ENCODE assay signal across 9 cellular contexts in the genomic region with DNA sequence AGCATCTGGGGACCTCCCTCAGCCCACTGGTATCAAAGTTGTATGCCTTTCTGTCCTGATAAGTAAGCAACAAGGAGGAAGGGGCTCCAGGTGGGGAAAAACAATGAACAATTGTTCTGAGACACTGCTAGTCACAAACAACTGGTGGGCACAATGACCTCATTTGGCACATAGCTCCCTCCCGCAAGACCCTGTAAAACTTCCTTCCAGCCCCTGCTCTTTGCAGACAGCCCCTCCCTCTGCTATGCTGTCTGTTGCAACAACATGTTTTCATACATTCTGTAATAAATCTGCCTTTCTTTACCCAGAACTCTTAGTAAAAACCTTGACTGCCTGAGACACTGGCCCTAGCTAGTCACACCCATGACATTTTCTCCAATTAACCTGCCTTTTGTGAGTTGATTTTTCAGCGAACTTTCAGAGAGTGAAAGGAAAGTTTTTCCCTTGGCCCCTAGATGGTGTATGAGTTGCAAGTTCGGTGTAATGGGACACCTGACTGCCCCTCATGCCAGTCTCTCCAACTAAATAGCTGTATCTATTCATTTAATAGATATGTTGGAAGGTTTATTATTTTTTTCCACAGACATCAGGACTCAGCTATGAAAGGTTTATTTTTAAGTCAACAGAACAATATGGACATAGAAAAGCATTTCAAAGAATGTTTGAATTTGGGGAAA.
A peak's percentile ranks its signal among the peaks of the same experiment; 100 is the strongest.
DNase-seq lines count a peak whose midpoint lies in the region; ATAC-seq and TF ChIP-seq lines count a peak whose summit lies in the region.
"Had no signal": no experiment of that assay in that cellular context is flagged by ENCODE, and none has a peak within 500 bp of the region (broad histone marks: within the 10 kb centered on the region; RNA-seq: fewer than 3 reads in every experiment).

No MANE protein-coding gene starts in this region.

- TF ChIP-seq CTCF in LNCaP clone FGC (IDR thresholded peaks at IDR 0.05; ENCODE audit: control insufficient read depth, extremely low read depth, insufficient read depth), result peak; percentile 62

- DNase-seq in ELF-1 (ENCODE audit: low read depth, low spot score), result peak; percentile 12
- peak; percentile 62 for DNase-seq in LNCaP clone FGC (ENCODE audit: low read depth)
- no peak for DNase-seq in naive B cell
- DNase-seq in NCI-H187 treated with DMSO at 0.1 percent for 48 hours (lab: John Stamatoyannopoulos, UW), result no peak
- DNase-seq in DMS153 treated with DMSO at 0.1 percent for 48 hours (lab: John Stamatoyannopoulos, UW; ENCODE audit: unreplicated experiment), result no peak
- DNase-seq: T-cell had no signal

- no peak overlapping the region for H3K4me3 Mint-ChIP-seq in dendritic cell treated with granulocyte-macrophage colony-stimulating factor and Interleukin-4, amounts not matched to agents 40 ng/mL and 50 ng/mL, for 4 days
- no peak overlapping the region for H3K4me3 Mint-ChIP-seq in naive B cell
- H3K4me3 Mint-ChIP-seq: T-cell had no signal

- H3K27ac Mint-ChIP-seq in dendritic cell treated with granulocyte-macrophage colony-stimulating factor and Interleukin-4, amounts not matched to agents 40 ng/mL and 50 ng/mL, for 4 days, result peak overlapping the region; percentile 74
- H3K27ac Mint-ChIP-seq in naive B cell, result peak overlapping the region in 5 of 6 donors; percentile 16 to 88 (median 39)
- H3K27ac Mint-ChIP-seq: T-cell had no signal

- peaks cover 49% of the 10 kb centered on the region for H3K4me1 Mint-ChIP-seq in dendritic cell treated with granulocyte-macrophage colony-stimulating factor and Interleukin-4, amounts not matched to agents 40 ng/mL and 50 ng/mL, for 4 days (ENCODE audit: low read depth)
- peaks cover 0 to 6% (median 5%) of the 10 kb centered on the region in 3 donors for H3K4me1 Mint-ChIP-seq in naive B cell

- H3K4me3 ChIP-seq in LNCaP clone FGC (ENCODE audit: low read depth, low read length), result no peak overlapping the region

- intact Hi-C loops in dendritic cell treated with granulocyte-macrophage colony-stimulating factor and Interleukin-4, amounts not matched to agents 40 ng/mL and 50 ng/mL, for 4 days (cut with micrococcal nuclease), result no loop called here

- ATAC-seq in naive B cell (ENCODE audit: low read depth in 2 of 2), result no peak
- ATAC-seq in GM19023 (IDR thresholded peaks at IDR 0.05; ENCODE audit: unreplicated experiment), result no peak
- no peak for ATAC-seq in HG03159 (IDR thresholded peaks at IDR 0.05; ENCODE audit: unreplicated experiment)
- ATAC-seq: T-cell had no signal

- no peaks in the 10 kb centered on the region for H3K9me3 Mint-ChIP-seq in dendritic cell treated with granulocyte-macrophage colony-stimulating factor and Interleukin-4, amounts not matched to agents 40 ng/mL and 50 ng/mL, for 4 days
- H3K9me3 Mint-ChIP-seq in naive B cell, result no peaks in the 10 kb centered on the region
- H3K9me3 Mint-ChIP-seq: T-cell had no signal

- peaks cover 78% of the 10 kb centered on the region for H3K36me3 Mint-ChIP-seq in dendritic cell treated with granulocyte-macrophage colony-stimulating factor and Interleukin-4, amounts not matched to agents 40 ng/mL and 50 ng/mL, for 4 days (ENCODE audit: low read depth)
- peaks cover 24 to 43% of the 10 kb centered on the region in 2 donors for H3K36me3 Mint-ChIP-seq in naive B cell

- no peaks in the 10 kb centered on the region for H3K27me3 Mint-ChIP-seq in dendritic cell treated with granulocyte-macrophage colony-stimulating factor and Interleukin-4, amounts not matched to agents 40 ng/mL and 50 ng/mL, for 4 days
- H3K27me3 Mint-ChIP-seq in naive B cell, result no peaks in the 10 kb centered on the region
- H3K27me3 Mint-ChIP-seq: T-cell had no signal

Comparison
In these comparisons a context has a peak if more than half of its experiments do, and no peak if none do; other contexts are left out.
1. DNase-seq: peak in ELF-1 (single experiment) and LNCaP clone FGC (single experiment); none in naive B cell (single experiment), NCI-H187 treated with DMSO at 0.1 percent for 48 hours (single experiment) and DMS153 treated with DMSO at 0.1 percent for 48 hours (single experiment).